7 cellular contexts compared by ENCODE assay signal in genomic region chr1:44802306-44803061, GRCh38. TPM values are rescaled to one million over a fixed set of nuclear protein-coding genes. Genes with fewer than 3 reads are reported as not detected.
A peak's percentile ranks its signal among the peaks of the same experiment; 100 is the strongest.
DNase-seq lines count a peak whose midpoint lies in the region; ATAC-seq, FAIRE-seq and TF ChIP-seq lines count a peak whose summit lies in the region.

No MANE protein-coding gene starts in this region.

- DNase-seq in activated naive CD8-positive, alpha-beta T cell treated with anti-CD3 and anti-CD28 coated beads, Interleukin-2, amount 50 U/mL, for 24 hours = no peak
- DNase-seq in keratinocyte (ENCODE audit: low read depth, low spot score) (no peak), DMS79 treated with DMSO at 0.1 percent for 48 hours (lab: John Stamatoyannopoulos, UW) (no peak)

- dilution Hi-C loops in keratinocyte (cut with MboI; ENCODE audit: extremely low pct_ligation_motif_present, low sequenced_read_pairs) = no loop called here

- no peak for ATAC-seq in activated naive CD8-positive, alpha-beta T cell treated with anti-CD3 and anti-CD28 coated beads, Interleukin-2, amount 50 U/mL, for 24 hours
- no peak for ATAC-seq in stimulated activated memory B cell treated with anti-CD40 and anti-IgM and Interleukin-4, amounts not matched to agents 10 μg/mL and 1 μg/mL and 100 μg/mL, for 72 hours
- ATAC-seq in GM18868 (IDR thresholded peaks at IDR 0.05; ENCODE audit: unreplicated experiment) = no peak
- no peak for ATAC-seq in HG03045 (IDR thresholded peaks at IDR 0.05; ENCODE audit: unreplicated experiment)

- peak overlapping the region; percentile 98 for H3K4me2 ChIP-seq in keratinocyte (ENCODE audit: control insufficient read depth, extremely low read depth, insufficient read depth, low read depth, low read length)

- TF ChIP-seq CTCF in keratinocyte (optimal IDR thresholded peaks at IDR 0.05 in 1 of 3, IDR thresholded peaks at IDR 0.05 in 1 of 3, conservative IDR thresholded peaks at IDR 0.05 in 1 of 3; ENCODE audit: extremely low read depth in 1 of 3, insufficient read depth in 2 of 3, low read length in 3 of 3) = no peak

- no peaks in the 10 kb centered on the region for H3K9me3 Mint-ChIP-seq in IgD-negative memory B cell
- H3K9me3 Mint-ChIP-seq in activated naive CD8-positive, alpha-beta T cell treated with anti-CD3 and anti-CD28 coated beads, Interleukin-2, amount 50 U/mL, for 24 hours = no peaks in the 10 kb centered on the region
- no peaks in the 10 kb centered on the region for H3K9me3 Mint-ChIP-seq in stimulated activated memory B cell treated with anti-CD40 and anti-IgM and Interleukin-4, amounts not matched to agents 10 μg/mL and 1 μg/mL and 100 μg/mL, for 72 hours

- peak overlapping the region; percentile 37 to 91 (median 74) for H3K4me3 Mint-ChIP-seq in IgD-negative memory B cell
- H3K4me3 Mint-ChIP-seq in activated naive CD8-positive, alpha-beta T cell treated with anti-CD3 and anti-CD28 coated beads, Interleukin-2, amount 50 U/mL, for 24 hours = peak overlapping the region; percentile 94
- H3K4me3 Mint-ChIP-seq in stimulated activated memory B cell treated with anti-CD40 and anti-IgM and Interleukin-4, amounts not matched to agents 10 μg/mL and 1 μg/mL and 100 μg/mL, for 72 hours = peak overlapping the region; percentile 91

- peak overlapping the region; percentile 88 for H3K9ac ChIP-seq in keratinocyte (ENCODE audit: control insufficient read depth, extremely low read depth, insufficient read depth, low read length)

- peaks cover under 1% of the 10 kb centered on the region for H3K36me3 Mint-ChIP-seq in IgD-negative memory B cell
- peaks cover 46% of the 10 kb centered on the region for H3K36me3 Mint-ChIP-seq in activated naive CD8-positive, alpha-beta T cell treated with anti-CD3 and anti-CD28 coated beads, Interleukin-2, amount 50 U/mL, for 24 hours (ENCODE audit: low read depth)
- peaks cover 47% of the 10 kb centered on the region for H3K36me3 Mint-ChIP-seq in stimulated activated memory B cell treated with anti-CD40 and anti-IgM and Interleukin-4, amounts not matched to agents 10 μg/mL and 1 μg/mL and 100 μg/mL, for 72 hours

- H3K9me1 ChIP-seq in keratinocyte (ENCODE audit: control insufficient read depth, extremely low read depth, insufficient read depth, low read length) = no peaks in the 10 kb centered on the region

- H3K4me1 Mint-ChIP-seq in IgD-negative memory B cell = peaks cover 16 to 24% (median 17%) of the 10 kb centered on the region in 3 donors
- H3K4me1 Mint-ChIP-seq in activated naive CD8-positive, alpha-beta T cell treated with anti-CD3 and anti-CD28 coated beads, Interleukin-2, amount 50 U/mL, for 24 hours = peaks cover 64% of the 10 kb centered on the region
- peaks cover 40% of the 10 kb centered on the region for H3K4me1 Mint-ChIP-seq in stimulated activated memory B cell treated with anti-CD40 and anti-IgM and Interleukin-4, amounts not matched to agents 10 μg/mL and 1 μg/mL and 100 μg/mL, for 72 hours

- H3K27me3 ChIP-seq in keratinocyte (ENCODE audit: control insufficient read depth, extremely low read depth, insufficient read depth, low read length) = no peaks in the 10 kb centered on the region

- peak overlapping the region; percentile 89 to 99 (median 92) for H3K4me3 ChIP-seq in keratinocyte (ENCODE audit: control insufficient read depth in 2 of 3, extremely low read depth in 1 of 3, insufficient read depth in 2 of 3, low read depth in 1 of 3, low read length in 3 of 3)

- peak overlapping the region; percentile 85 for H3K27ac ChIP-seq in keratinocyte (ENCODE audit: control insufficient read depth, insufficient read depth, low read length)

- H2AFZ ChIP-seq in keratinocyte (ENCODE audit: control insufficient read depth, low read length) = no peak overlapping the region

- no peaks in the 10 kb centered on the region for H3K27me3 Mint-ChIP-seq in IgD-negative memory B cell
- no peaks in the 10 kb centered on the region for H3K27me3 Mint-ChIP-seq in activated naive CD8-positive, alpha-beta T cell treated with anti-CD3 and anti-CD28 coated beads, Interleukin-2, amount 50 U/mL, for 24 hours
- no peaks in the 10 kb centered on the region for H3K27me3 Mint-ChIP-seq in stimulated activated memory B cell treated with anti-CD40 and anti-IgM and Interleukin-4, amounts not matched to agents 10 μg/mL and 1 μg/mL and 100 μg/mL, for 72 hours

- no peaks in the 10 kb centered on the region for H3K9me3 ChIP-seq in keratinocyte (ENCODE audit: control insufficient read depth, low read depth, low read length)

- H4K20me1 ChIP-seq in keratinocyte (ENCODE audit: control insufficient read depth, extremely low read depth, insufficient read depth, low read length) = peaks cover 6% of the 10 kb centered on the region

- H3K79me2 ChIP-seq in keratinocyte (ENCODE audit: control insufficient read depth, insufficient read depth, low read length) = peaks cover 41% of the 10 kb centered on the region

- H3K27ac Mint-ChIP-seq in IgD-negative memory B cell = peak overlapping the region; percentile 54 to 88 (median 77)
- H3K27ac Mint-ChIP-seq in activated naive CD8-positive, alpha-beta T cell treated with anti-CD3 and anti-CD28 coated beads, Interleukin-2, amount 50 U/mL, for 24 hours = peak overlapping the region; percentile 93
- H3K27ac Mint-ChIP-seq in stimulated activated memory B cell treated with anti-CD40 and anti-IgM and Interleukin-4, amounts not matched to agents 10 μg/mL and 1 μg/mL and 100 μg/mL, for 72 hours = peak overlapping the region; percentile 95

- peaks cover 42% of the 10 kb centered on the region for H3K4me1 ChIP-seq in keratinocyte (ENCODE audit: control insufficient read depth, extremely low read depth, insufficient read depth, low read length)

- H3K36me3 ChIP-seq in keratinocyte (ENCODE audit: control insufficient read depth in 2 of 2, extremely low read depth in 1 of 2, insufficient read depth in 2 of 2, low read length in 2 of 2) = peaks cover 29 to 40% of the 10 kb centered on the region in 2 experiments

- FAIRE-seq in keratinocyte (lab: Jason Lieb, UNC) = no peak

RNA-seq across cellular contexts. Expression of gene PLK3, which starts 2.3 kb away (rescaled TPM):
- polyA plus RNA-seq in IgD-negative memory B cell (9.6 TPM), keratinocyte (30.6 to 34.0 TPM (median 33.5 TPM) in 3 replicates)
- polyA plus RNA-seq in keratinocyte (2011; ENCODE audit: low read depth) = 38.6 TPM
- 23.9 and 32.6 TPM in 2 replicates for polyA plus RNA-seq in keratinocyte (2011; cell fraction: cytosol; rRNA removed)
- polyA plus RNA-seq in keratinocyte (2011; cell fraction: nucleus; rRNA removed) = 111 and 118 TPM in 2 replicates
- polyA plus RNA-seq in keratinocyte (2012; ENCODE audit: low replicate concordance) = 21.8 and 38.7 TPM in 2 replicates
- polyA minus RNA-seq in keratinocyte = 30.0 to 41.4 TPM (median 39.0 TPM) in 3 replicates
- 31.7 TPM for polyA minus RNA-seq in keratinocyte (2011; cell fraction: cytosol; rRNA and poly(A)+ RNA removed)
- polyA minus RNA-seq in keratinocyte (2011; cell fraction: nucleus; rRNA and poly(A)+ RNA removed) = 46.9 and 49.6 TPM in 2 replicates

RNA-seq across cellular contexts. Expression of gene DYNLT4, which starts 4.7 kb away (rescaled TPM):
- polyA plus RNA-seq in IgD-negative memory B cell (not detected), keratinocyte (not detected in 3 replicates)
- polyA plus RNA-seq in keratinocyte (2011; ENCODE audit: low read depth) = not detected
- polyA plus RNA-seq in keratinocyte (2011; cell fraction: cytosol; rRNA removed) = not detected in 2 replicates
- not detected in 2 replicates for polyA plus RNA-seq in keratinocyte (2011; cell fraction: nucleus; rRNA removed)
- 0.48 and 0.80 TPM in 2 replicates for polyA plus RNA-seq in keratinocyte (2012; ENCODE audit: low replicate concordance)
- not detected in 3 replicates for polyA minus RNA-seq in keratinocyte
- polyA minus RNA-seq in keratinocyte (2011; cell fraction: cytosol; rRNA and poly(A)+ RNA removed) = not detected
- polyA minus RNA-seq in keratinocyte (2011; cell fraction: nucleus; rRNA and poly(A)+ RNA removed) = not detected in 2 replicates

RNA-seq across cellular contexts. Expression of gene BTBD19, which starts 5.8 kb away (rescaled TPM):
- not detected for polyA plus RNA-seq in IgD-negative memory B cell
- 2.2 to 3.9 TPM (median 2.9 TPM) in 3 replicates for polyA plus RNA-seq in keratinocyte
- polyA plus RNA-seq in keratinocyte (2011; ENCODE audit: low read depth) = 4.7 TPM
- 0.47 and 0.50 TPM in 2 replicates for polyA plus RNA-seq in keratinocyte (2011; cell fraction: cytosol; rRNA removed)
- polyA plus RNA-seq in keratinocyte (2011; cell fraction: nucleus; rRNA removed) = 19.0 and 20.5 TPM in 2 replicates
- 1.7 and 4.0 TPM in 2 replicates for polyA plus RNA-seq in keratinocyte (2012; ENCODE audit: low replicate concordance)
- 1.1 to 2.5 TPM (median 2.2 TPM) in 3 replicates for polyA minus RNA-seq in keratinocyte
- polyA minus RNA-seq in keratinocyte (2011; cell fraction: cytosol; rRNA and poly(A)+ RNA removed) = not detected
- polyA minus RNA-seq in keratinocyte (2011; cell fraction: nucleus; rRNA and poly(A)+ RNA removed) = 5.1 and 5.5 TPM in 2 replicates

RNA-seq across cellular contexts. Expression of gene BEST4, which starts 14.5 kb away (rescaled TPM):
- polyA plus RNA-seq in IgD-negative memory B cell = 0.94 TPM
- polyA plus RNA-seq in keratinocyte = 0.07 to 0.14 TPM (median 0.13 TPM) in 3 replicates
- 0.21 TPM for polyA plus RNA-seq in keratinocyte (2011; ENCODE audit: low read depth)
- 0.03 TPM in 1 of 2 replicates, not detected in the other for polyA plus RNA-seq in keratinocyte (2011; cell fraction: cytosol; rRNA removed)
- 0.43 and 0.53 TPM in 2 replicates for polyA plus RNA-seq in keratinocyte (2011; cell fraction: nucleus; rRNA removed)
- 0.14 TPM in 1 of 2 replicates, not detected in the other for polyA plus RNA-seq in keratinocyte (2012; ENCODE audit: low replicate concordance)
- polyA minus RNA-seq in keratinocyte = 0.16 TPM in 1 of 3 replicates, not detected in the others
- polyA minus RNA-seq in keratinocyte (2011; cell fraction: cytosol; rRNA and poly(A)+ RNA removed) = not detected
- polyA minus RNA-seq in keratinocyte (2011; cell fraction: nucleus; rRNA and poly(A)+ RNA removed) = not detected in 2 replicates

RNA-seq across cellular contexts. Expression of gene RPS8, which starts 27.1 kb away (rescaled TPM):
- polyA plus RNA-seq in IgD-negative memory B cell (1,590 TPM), keratinocyte (1,764 to 2,149 TPM (median 1,890 TPM) in 3 replicates)
- 1,489 TPM for polyA plus RNA-seq in keratinocyte (2011; ENCODE audit: low read depth)
- 1,963 and 2,381 TPM in 2 replicates for polyA plus RNA-seq in keratinocyte (2011; cell fraction: cytosol; rRNA removed)
- 529 and 600 TPM in 2 replicates for polyA plus RNA-seq in keratinocyte (2011; cell fraction: nucleus; rRNA removed)
- polyA plus RNA-seq in keratinocyte (2012; ENCODE audit: low replicate concordance) = 2,173 and 2,970 TPM in 2 replicates
- polyA minus RNA-seq in keratinocyte = 237 to 673 TPM (median 537 TPM) in 3 replicates
- polyA minus RNA-seq in keratinocyte (2011; cell fraction: cytosol; rRNA and poly(A)+ RNA removed) = 965 TPM
- 131 and 151 TPM in 2 replicates for polyA minus RNA-seq in keratinocyte (2011; cell fraction: nucleus; rRNA and poly(A)+ RNA removed)
